ENCODE assay signal across 8 cellular contexts in the genomic region with DNA sequence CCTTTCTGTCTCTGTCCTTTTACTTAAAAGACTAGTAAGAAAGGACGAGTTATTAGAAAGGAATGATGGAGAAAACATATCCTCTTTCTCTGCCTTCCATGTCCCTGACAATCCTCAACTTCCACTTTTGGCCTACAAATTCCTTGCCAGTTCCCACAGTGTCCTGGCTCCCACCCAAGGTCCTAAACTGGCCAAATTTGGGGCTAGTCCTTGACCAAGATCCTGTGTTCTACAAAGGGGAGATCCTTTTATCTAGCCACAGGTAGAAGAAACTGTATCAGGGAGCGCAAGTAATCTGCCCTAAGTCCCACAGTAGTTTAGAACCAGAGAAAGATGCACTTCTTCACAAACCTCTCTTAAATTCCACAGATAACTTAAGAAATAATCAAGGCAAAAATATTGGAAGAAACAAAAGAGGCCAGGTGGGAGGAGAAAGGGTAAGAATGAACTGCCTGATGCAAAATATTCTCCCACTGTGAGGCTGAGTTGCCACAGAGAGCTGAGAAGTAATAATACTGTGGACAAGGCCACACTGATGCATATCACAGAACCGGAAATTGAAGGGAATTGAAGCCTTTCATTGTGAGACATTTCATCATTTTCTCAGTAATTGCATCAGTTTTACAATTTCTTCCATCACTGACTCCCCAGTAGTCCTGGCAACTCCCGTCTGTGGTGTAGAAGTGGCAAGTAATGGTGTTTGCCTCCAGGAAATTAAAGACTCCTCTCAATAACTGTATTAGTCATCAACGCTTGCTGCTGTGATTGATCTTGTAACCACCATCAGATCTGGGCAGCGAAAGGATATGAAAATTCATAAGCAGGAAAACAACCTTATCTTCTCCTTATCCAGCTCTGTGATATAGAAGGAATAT. TPM values are rescaled to one million over a fixed set of nuclear protein-coding genes. Genes with fewer than 3 reads are reported as not detected.
DNase-seq lines count a peak whose midpoint lies in the region; ATAC-seq and TF ChIP-seq lines count a peak whose summit lies in the region.

No MANE protein-coding gene starts in this region.

- H3K27me3 ChIP-seq in heart left ventricle, result no peaks in the 10 kb centered on the region

- H3K27me3 Mint-ChIP-seq in T-helper 1 cell treated with Interleukin-12 subunit alpha and Interleukin-12 subunit beta and Interleukin-4 antibody, amounts not matched to agents 30 μg/mL and 1 μg/mL, for 36 hours (ENCODE audit: low read depth), result no peaks in the 10 kb centered on the region

- no peak overlapping the region for H3K4me3 ChIP-seq in GM12865 (ENCODE audit: low read depth, low read length)
- no peak overlapping the region for H3K4me3 ChIP-seq in heart left ventricle

- H3K27ac ChIP-seq in heart left ventricle, result no peak overlapping the region

- peak; percentile 57 for ATAC-seq in HG02973 (IDR thresholded peaks at IDR 0.05; ENCODE audit: unreplicated experiment)
- no peak for ATAC-seq in heart left ventricle
- no peak for ATAC-seq in GM19455 (IDR thresholded peaks at IDR 0.05; ENCODE audit: unreplicated experiment)
- no peak for ATAC-seq in HG02870 (IDR thresholded peaks at IDR 0.05; ENCODE audit: unreplicated experiment)

- TF ChIP-seq POLR2A in heart left ventricle (IDR thresholded peaks at IDR 0.05), result no peak

- H3K36me3 ChIP-seq in heart left ventricle, result no peaks in the 10 kb centered on the region

- TF ChIP-seq CTCF in GM12865 (IDR thresholded peaks at IDR 0.05; ENCODE audit: insufficient read depth, low read depth, low read length, missing control alignments) (no peak), heart left ventricle (IDR thresholded peaks at IDR 0.05) (no peak)

- whole genome bisulfite sequencing in heart left ventricle, 4 donors, result 71 to 74% (median 73%) methylated on average over 6 of the region's 6 CpGs

- H3K4me3 Mint-ChIP-seq in T-helper 1 cell treated with Interleukin-12 subunit alpha and Interleukin-12 subunit beta and Interleukin-4 antibody, amounts not matched to agents 30 μg/mL and 1 μg/mL, for 36 hours, result no peak overlapping the region

- no peaks in the 10 kb centered on the region for H3K36me3 Mint-ChIP-seq in T-helper 1 cell treated with Interleukin-12 subunit alpha and Interleukin-12 subunit beta and Interleukin-4 antibody, amounts not matched to agents 30 μg/mL and 1 μg/mL, for 36 hours (ENCODE audit: low read depth)

- intact Hi-C loops in heart left ventricle (cut with DNase I), result no loop called here

- no peaks in the 10 kb centered on the region for H3K9me3 ChIP-seq in heart left ventricle

- H3K9me3 Mint-ChIP-seq in T-helper 1 cell treated with Interleukin-12 subunit alpha and Interleukin-12 subunit beta and Interleukin-4 antibody, amounts not matched to agents 30 μg/mL and 1 μg/mL, for 36 hours, result no peaks in the 10 kb centered on the region

- DNase-seq in GM12865 (ENCODE audit: low read depth) (peak; percentile 54), iris pigment epithelial cell (ENCODE audit: low read depth) (peak; percentile 48), heart left ventricle (no peak), cortex of kidney (lab: John Stamatoyannopoulos, UW) (no peak)

- no peaks in the 10 kb centered on the region for H3K4me1 ChIP-seq in heart left ventricle

- peaks cover 28% of the 10 kb centered on the region for H3K4me1 Mint-ChIP-seq in T-helper 1 cell treated with Interleukin-12 subunit alpha and Interleukin-12 subunit beta and Interleukin-4 antibody, amounts not matched to agents 30 μg/mL and 1 μg/mL, for 36 hours (ENCODE audit: low read depth)

- H3K27ac Mint-ChIP-seq in T-helper 1 cell treated with Interleukin-12 subunit alpha and Interleukin-12 subunit beta and Interleukin-4 antibody, amounts not matched to agents 30 μg/mL and 1 μg/mL, for 36 hours, result peak overlapping the region; percentile 50

RNA-seq across cellular contexts. Expression of gene DNAJC12, which starts 47.2 kb away (rescaled TPM):
- total RNA-seq in heart left ventricle, result 1 to 10 TPM; 2.7 to 6.5 (median 4.8) TPM
- polyA plus RNA-seq in heart left ventricle, result 1 to 10 TPM; 1.5 to 5.1 TPM

Comparison
In these comparisons a context has a peak if more than half of its experiments do, and no peak if none do; other contexts are left out.
1. DNase-seq: peak in GM12865 (single experiment) and iris pigment epithelial cell (single experiment); none in heart left ventricle (0 of 5) and cortex of kidney (single experiment).